Comparison of ENCODE assay signal across 1 cellular context in the genomic region with DNA sequence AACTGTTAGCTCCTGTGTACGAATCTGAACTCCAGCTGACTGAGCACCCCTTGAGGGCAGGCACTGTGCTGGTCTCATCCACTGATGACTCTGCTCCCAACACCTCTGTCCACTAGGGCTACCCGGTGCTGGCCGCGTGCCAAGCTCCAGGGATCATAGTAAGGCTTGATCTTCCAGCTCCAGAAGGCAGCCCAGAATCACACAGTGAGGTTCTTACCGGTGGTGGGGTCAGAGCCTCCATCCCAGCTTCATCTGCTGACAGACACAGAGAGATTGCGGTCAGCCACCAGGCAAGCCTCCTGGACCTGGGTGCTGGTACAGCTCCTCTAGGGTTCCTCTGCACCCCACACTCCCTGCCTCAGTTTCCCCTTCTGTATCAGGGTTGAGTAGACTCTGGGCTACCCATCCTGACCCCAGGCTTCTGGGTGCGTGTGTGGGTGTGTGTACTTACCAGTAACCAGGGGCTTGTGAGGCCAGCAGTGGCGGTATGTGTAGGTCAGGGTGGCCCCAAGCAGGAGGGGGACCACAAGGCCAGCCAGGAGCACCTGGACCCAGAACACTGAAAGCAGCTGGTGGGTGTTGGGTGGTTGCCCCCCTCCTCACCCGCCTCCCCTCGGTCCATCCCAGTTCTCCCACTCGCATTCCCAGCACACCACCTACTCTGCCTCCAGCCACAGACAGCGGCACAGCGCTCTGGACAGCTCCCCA.
A peak's percentile ranks its signal among the peaks of the same experiment; 100 is the strongest.
TF ChIP-seq lines count a peak whose summit lies in the region.

No MANE protein-coding gene starts in this region.

TF ChIP-seq in HepG2, 621 proteins besides CTCF, POLR2A, EP300 and RAD21 (continued from another document and continues in another):
- TF ChIP-seq TARDBP (CRISPR knock-in tag; IDR thresholded peaks at IDR 0.05) (peak; percentile 35; the same call in 1 of the 2 replicates), PBX2 (CRISPR knock-in tag; IDR thresholded peaks at IDR 0.05) (no peak), PCBP1 (IDR thresholded peaks at IDR 0.05; ENCODE audit: borderline replicate concordance, low read depth, low read length) (0 out of 2 replicates have a peak, but pooled peaks have one; percentile 29), TMF1 (CRISPR knock-in tag; IDR thresholded peaks at IDR 0.05; ENCODE audit: low read depth) (0 out of 2 replicates have a peak, but pooled peaks have one; percentile 59), REL (CRISPR knock-in tag; conservative IDR thresholded peaks at IDR 0.05) (no peak), MBD4 (IDR thresholded peaks at IDR 0.05; ENCODE audit: borderline replicate concordance, low read length) (no peak; the same call in 1 of the 2 replicates), ZBTB33 (CRISPR knock-in tag; IDR thresholded peaks at IDR 0.05) (no peak), SP4 (CRISPR knock-in tag; IDR thresholded peaks at IDR 0.05) (peak; percentile 3; the same call in 1 of the 2 replicates), GATA4 (IDR thresholded peaks at IDR 0.05; ENCODE audit: borderline replicate concordance, low read depth) (no peak), NFYC (CRISPR knock-in tag; IDR thresholded peaks at IDR 0.05) (no peak), GMEB1 (CRISPR knock-in tag; IDR thresholded peaks at IDR 0.05; ENCODE audit: borderline replicate concordance) (peak; percentile 43; the same call in 1 of the 2 replicates), POLR2AphosphoS5 (IDR thresholded peaks at IDR 0.05; ENCODE audit: low read depth, low read length) (peak; percentile 54; the same call in 1 of the 2 replicates), CBFB (CRISPR knock-in tag; IDR thresholded peaks at IDR 0.05) (no peak), ASH2L (IDR thresholded peaks at IDR 0.05; ENCODE audit: insufficient read length, low read depth, low read length) (no peak), KAT7 (CRISPR knock-in tag; IDR thresholded peaks at IDR 0.05; ENCODE audit: borderline replicate concordance) (no peak), ZNF362 (CRISPR knock-in tag; IDR thresholded peaks at IDR 0.05; ENCODE audit: borderline replicate concordance) (no peak), CBX5 (CRISPR knock-in tag; IDR thresholded peaks at IDR 0.05; ENCODE audit: borderline replicate concordance) (no peak), POLR2G (IDR thresholded peaks at IDR 0.05; ENCODE audit: low read depth, low read length) (peak; percentile 30), ZNF674 (CRISPR knock-in tag; IDR thresholded peaks at IDR 0.05; ENCODE audit: low read depth) (no peak), TAF15 (IDR thresholded peaks at IDR 0.05; ENCODE audit: low read depth, low read length, poor library complexity, severe bottlenecking) (no peak), ATF7-NPFF (CRISPR knock-in tag; IDR thresholded peaks at IDR 0.05; ENCODE audit: low read depth) (peak; percentile 61; the same call in 1 of the 2 replicates), ZC3H13 (CRISPR knock-in tag; IDR thresholded peaks at IDR 0.05) (peak; percentile 8; the same call in 1 of the 2 replicates), PAF1 (CRISPR knock-in tag; IDR thresholded peaks at IDR 0.05) (peak; percentile 19; the same call in 1 of the 2 replicates), ZNF496 (CRISPR knock-in tag; IDR thresholded peaks at IDR 0.05; ENCODE audit: insufficient replicate concordance) (no peak), IRF1 (CRISPR knock-in tag; IDR thresholded peaks at IDR 0.05; ENCODE audit: low read depth) (no peak), SALL2 (CRISPR knock-in tag; IDR thresholded peaks at IDR 0.05) (no peak), POGK (CRISPR knock-in tag; conservative IDR thresholded peaks at IDR 0.05) (peak; percentile 97), SRSF4 (IDR thresholded peaks at IDR 0.05; ENCODE audit: low read depth, low read length, poor library complexity, severe bottlenecking) (no peak), SNAPC2 (CRISPR knock-in tag; IDR thresholded peaks at IDR 0.05) (peak; percentile 59; the same call in 1 of the 2 replicates), AKAP8 (CRISPR knock-in tag; IDR thresholded peaks at IDR 0.05) (peak; percentile 94), REPIN1 (CRISPR knock-in tag; IDR thresholded peaks at IDR 0.05; ENCODE audit: borderline replicate concordance, low read depth) (0 out of 2 replicates have a peak, but pooled peaks have one; percentile 21), SNAPC5 (CRISPR knock-in tag; IDR thresholded peaks at IDR 0.05; ENCODE audit: borderline replicate concordance) (0 out of 2 replicates have a peak, but pooled peaks have one; percentile 68)
- TF ChIP-seq, protein P1, sequence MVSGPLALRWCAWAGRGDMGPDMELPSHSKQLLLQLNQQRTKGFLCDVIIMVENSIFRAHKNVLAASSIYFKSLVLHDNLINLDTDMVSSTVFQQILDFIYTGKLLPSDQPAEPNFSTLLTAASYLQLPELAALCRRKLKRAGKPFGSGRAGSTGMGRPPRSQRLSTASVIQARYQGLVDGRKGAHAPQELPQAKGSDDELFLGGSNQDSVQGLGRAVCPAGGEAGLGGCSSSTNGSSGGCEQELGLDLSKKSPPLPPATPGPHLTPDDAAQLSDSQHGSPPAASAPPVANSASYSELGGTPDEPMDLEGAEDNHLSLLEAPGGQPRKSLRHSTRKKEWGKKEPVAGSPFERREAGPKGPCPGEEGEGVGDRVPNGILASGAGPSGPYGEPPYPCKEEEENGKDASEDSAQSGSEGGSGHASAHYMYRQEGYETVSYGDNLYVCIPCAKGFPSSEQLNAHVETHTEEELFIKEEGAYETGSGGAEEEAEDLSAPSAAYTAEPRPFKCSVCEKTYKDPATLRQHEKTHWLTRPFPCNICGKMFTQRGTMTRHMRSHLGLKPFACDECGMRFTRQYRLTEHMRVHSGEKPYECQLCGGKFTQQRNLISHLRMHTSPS (CRISPR knock-in tag; IDR thresholded peaks at IDR 0.05; ENCODE audit: low read depth), result 0 out of 2 replicates have a peak, but pooled peaks have one; percentile 30
- TF ChIP-seq, protein P2, sequence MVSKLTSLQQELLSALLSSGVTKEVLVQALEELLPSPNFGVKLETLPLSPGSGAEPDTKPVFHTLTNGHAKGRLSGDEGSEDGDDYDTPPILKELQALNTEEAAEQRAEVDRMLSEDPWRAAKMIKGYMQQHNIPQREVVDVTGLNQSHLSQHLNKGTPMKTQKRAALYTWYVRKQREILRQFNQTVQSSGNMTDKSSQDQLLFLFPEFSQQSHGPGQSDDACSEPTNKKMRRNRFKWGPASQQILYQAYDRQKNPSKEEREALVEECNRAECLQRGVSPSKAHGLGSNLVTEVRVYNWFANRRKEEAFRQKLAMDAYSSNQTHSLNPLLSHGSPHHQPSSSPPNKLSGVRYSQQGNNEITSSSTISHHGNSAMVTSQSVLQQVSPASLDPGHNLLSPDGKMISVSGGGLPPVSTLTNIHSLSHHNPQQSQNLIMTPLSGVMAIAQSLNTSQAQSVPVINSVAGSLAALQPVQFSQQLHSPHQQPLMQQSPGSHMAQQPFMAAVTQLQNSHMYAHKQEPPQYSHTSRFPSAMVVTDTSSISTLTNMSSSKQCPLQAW (CRISPR knock-in tag; IDR thresholded peaks at IDR 0.05), result 0 out of 2 replicates have a peak, but pooled peaks have one; percentile 26
- TF ChIP-seq, protein P3, sequence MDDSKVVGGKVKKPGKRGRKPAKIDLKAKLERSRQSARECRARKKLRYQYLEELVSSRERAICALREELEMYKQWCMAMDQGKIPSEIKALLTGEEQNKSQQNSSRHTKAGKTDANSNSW (CRISPR knock-in tag; IDR thresholded peaks at IDR 0.05; ENCODE audit: borderline replicate concordance), result no peak
- TF ChIP-seq, protein P4, sequence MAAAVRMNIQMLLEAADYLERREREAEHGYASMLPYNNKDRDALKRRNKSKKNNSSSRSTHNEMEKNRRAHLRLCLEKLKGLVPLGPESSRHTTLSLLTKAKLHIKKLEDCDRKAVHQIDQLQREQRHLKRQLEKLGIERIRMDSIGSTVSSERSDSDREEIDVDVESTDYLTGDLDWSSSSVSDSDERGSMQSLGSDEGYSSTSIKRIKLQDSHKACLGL (CRISPR knock-in tag; IDR thresholded peaks at IDR 0.05), result 0 out of 2 replicates have a peak, but pooled peaks have one; percentile 40
- TF ChIP-seq, protein P5, sequence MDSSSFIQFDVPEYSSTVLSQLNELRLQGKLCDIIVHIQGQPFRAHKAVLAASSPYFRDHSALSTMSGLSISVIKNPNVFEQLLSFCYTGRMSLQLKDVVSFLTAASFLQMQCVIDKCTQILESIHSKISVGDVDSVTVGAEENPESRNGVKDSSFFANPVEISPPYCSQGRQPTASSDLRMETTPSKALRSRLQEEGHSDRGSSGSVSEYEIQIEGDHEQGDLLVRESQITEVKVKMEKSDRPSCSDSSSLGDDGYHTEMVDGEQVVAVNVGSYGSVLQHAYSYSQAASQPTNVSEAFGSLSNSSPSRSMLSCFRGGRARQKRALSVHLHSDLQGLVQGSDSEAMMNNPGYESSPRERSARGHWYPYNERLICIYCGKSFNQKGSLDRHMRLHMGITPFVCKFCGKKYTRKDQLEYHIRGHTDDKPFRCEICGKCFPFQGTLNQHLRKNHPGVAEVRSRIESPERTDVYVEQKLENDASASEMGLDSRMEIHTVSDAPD (CRISPR knock-in tag; IDR thresholded peaks at IDR 0.05), result 0 out of 2 replicates have a peak, but pooled peaks have one; percentile 15
